ENCODE assay signal across 19 cellular contexts in the genomic region with DNA sequence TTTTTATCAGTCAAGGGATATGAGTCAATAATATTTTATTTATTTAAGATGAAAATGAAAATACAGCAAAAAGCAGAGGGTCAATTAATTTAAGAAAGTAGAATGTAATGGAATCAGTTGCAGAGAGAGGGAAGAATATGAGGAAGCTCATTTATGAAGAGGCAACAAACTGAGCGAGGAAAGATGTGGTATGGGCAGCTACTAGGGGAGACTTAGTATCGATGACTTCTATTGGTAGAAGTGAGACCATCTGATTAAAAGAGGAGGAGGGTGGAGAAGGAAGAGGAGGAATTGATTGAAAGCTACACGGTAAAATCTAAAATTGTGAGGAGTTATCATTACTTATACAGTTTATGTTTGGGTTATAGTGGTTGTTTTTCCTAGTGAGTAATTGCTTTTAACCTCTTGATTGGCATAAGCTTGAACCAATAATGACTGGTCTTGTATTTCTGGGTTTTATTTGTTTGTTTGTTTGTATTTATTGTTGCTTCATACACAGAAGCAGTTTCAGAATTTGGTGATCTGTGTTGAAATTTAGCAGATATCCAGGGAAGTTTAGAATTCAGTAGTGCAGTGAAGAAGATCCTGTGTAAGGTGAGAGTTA.
A peak's percentile ranks its signal among the peaks of the same experiment; 100 is the strongest.
DNase-seq lines count a peak whose midpoint lies in the region; ATAC-seq and TF ChIP-seq lines count a peak whose summit lies in the region.
"Had no signal": no experiment of that assay in that cellular context is flagged by ENCODE, and none has a peak within 500 bp of the region (broad histone marks: within the 10 kb centered on the region; RNA-seq: fewer than 3 reads in every experiment).

No MANE protein-coding gene starts in this region.

- H3K9me3 Mint-ChIP-seq in GM23338 (no peaks in the 10 kb centered on the region), neural progenitor cell (no peaks in the 10 kb centered on the region)
- H3K9me3 Mint-ChIP-seq: HFFc6; T-helper 1 cell treated with Interleukin-12 subunit alpha and Interleukin-12 subunit beta and Interleukin-4 antibody, amounts not matched to agents 30 μg/mL and 1 μg/mL, for 36 hours had no signal

- H3K27ac ChIP-seq in GM23338 (ENCODE audit: low read depth) (no peak overlapping the region), OCI-LY3 (ENCODE audit: low read length) (no peak overlapping the region), VCaP (no peak overlapping the region), neural progenitor cell (no peak overlapping the region), neuronal stem cell (replicated peaks; ENCODE audit: low read length) (no peak overlapping the region)
- H3K27ac ChIP-seq: SJSA1 had no signal

- WGBS in neuronal stem cell (ENCODE audit: extremely low coverage in 2 of 2, insufficient read length in 2 of 2, insufficient replicate concordance in 1 of 2), 2 donors: no CpG with 5 or more reads among the region's 3 CpGs

- H4K8ac ChIP-seq in neuronal stem cell (ENCODE audit: low read depth, low read length): no peak overlapping the region

- H3K9me2 ChIP-seq in GM23338 (ENCODE audit: insufficient read depth): no peaks in the 10 kb centered on the region

- no peaks in the 10 kb centered on the region for H3K27me3 ChIP-seq in GM23338 (ENCODE audit: insufficient read depth)
- no peaks in the 10 kb centered on the region for H3K27me3 ChIP-seq in OCI-LY3 (ENCODE audit: low read depth, low read length)
- H3K27me3 ChIP-seq in neural progenitor cell: no peaks in the 10 kb centered on the region
- H3K27me3 ChIP-seq in neuronal stem cell (ENCODE audit: control insufficient read depth in 3 of 3, insufficient read depth in 3 of 3, low read depth in 1 of 3, low read length in 3 of 3): no peaks in the 10 kb centered on the region
- H3K27me3 ChIP-seq in HAP-1 (ENCODE audit: low read depth): peaks cover 6% of the 10 kb centered on the region; the same call in 1 of the 2 replicates
- H3K27me3 ChIP-seq: SJSA1 had no signal

- no peaks in the 10 kb centered on the region for H3K4me1 ChIP-seq in GM23338 (ENCODE audit: insufficient read depth)
- peaks cover 4% of the 10 kb centered on the region; the same call in 1 of the 2 replicates for H3K4me1 ChIP-seq in OCI-LY3 (ENCODE audit: low read length)
- no peaks in the 10 kb centered on the region for H3K4me1 ChIP-seq in neural progenitor cell
- no peaks in the 10 kb centered on the region for H3K4me1 ChIP-seq in neuronal stem cell (ENCODE audit: control insufficient read depth in 2 of 2, insufficient read depth in 1 of 2, low read depth in 1 of 2, low read length in 2 of 2)
- no peaks in the 10 kb centered on the region for H3K4me1 ChIP-seq in HAP-1
- H3K4me1 ChIP-seq: SJSA1 had no signal

- H2AFZ ChIP-seq in GM23338 (0 out of 2 replicates have a peak overlapping the region, but pooled peaks have one; percentile 38), OCI-LY3 (ENCODE audit: low read depth, low read length) (peak overlapping the region; percentile 82), neural progenitor cell (replicated peaks) (peak overlapping the region; percentile 53), neuronal stem cell (ENCODE audit: low read length) (no peak overlapping the region)

- no peak overlapping the region for H2BK5ac ChIP-seq in neuronal stem cell (ENCODE audit: low read length)

- no peak overlapping the region for H2BK120ac ChIP-seq in neuronal stem cell (ENCODE audit: low read depth, low read length)

- no peaks in the 10 kb centered on the region for H4K20me1 ChIP-seq in GM23338 (replicated peaks; ENCODE audit: insufficient read depth)
- no peaks in the 10 kb centered on the region for H4K20me1 ChIP-seq in OCI-LY3 (ENCODE audit: insufficient read depth, low read length)
- H4K20me1 ChIP-seq in neural progenitor cell (ENCODE audit: low read depth): no peaks in the 10 kb centered on the region

- H3K79me2 ChIP-seq in GM23338 (replicated peaks; ENCODE audit: insufficient read depth): no peaks in the 10 kb centered on the region
- no peaks in the 10 kb centered on the region for H3K79me2 ChIP-seq in OCI-LY3 (ENCODE audit: low read length)
- no peaks in the 10 kb centered on the region for H3K79me2 ChIP-seq in neural progenitor cell (ENCODE audit: low read depth)

- H3K9ac ChIP-seq in OCI-LY3 (ENCODE audit: low read length): peak overlapping the region; percentile 42; the same call in 1 of the 2 replicates
- H3K9ac ChIP-seq in neural progenitor cell: no peak overlapping the region
- H3K9ac ChIP-seq in neuronal stem cell (ENCODE audit: low read depth, low read length, poor library complexity): no peak overlapping the region

- H3K4me3 ChIP-seq in GM23338 (no peak overlapping the region), OCI-LY3 (ENCODE audit: low read length) (peak overlapping the region; percentile 67), neural progenitor cell (no peak overlapping the region), neuronal stem cell (ENCODE audit: low read length in 2 of 2) (no peak overlapping the region), HAP-1 (no peak overlapping the region)
- H3K4me3 ChIP-seq: SJSA1 had no signal

- TF ChIP-seq CTCF in GM23338 (conservative IDR thresholded peaks at IDR 0.05; ENCODE audit: low read depth in 2 of 2) (no peak), OCI-LY3 (IDR thresholded peaks at IDR 0.05; ENCODE audit: low read depth, low read length) (no peak), VCaP (conservative IDR thresholded peaks at IDR 0.05) (0 out of 2 replicates have a peak, but pooled peaks have one; percentile 0), neural progenitor cell (IDR thresholded peaks at IDR 0.05) (no peak)

- no peak overlapping the region for H4K91ac ChIP-seq in neuronal stem cell (ENCODE audit: low read depth, low read length, poor library complexity)

- H3F3A ChIP-seq in GM23338 (replicated peaks; ENCODE audit: low read depth) (no peaks in the 10 kb centered on the region), neural progenitor cell (ENCODE audit: low read depth) (no peaks in the 10 kb centered on the region)

- no peaks in the 10 kb centered on the region for H3K27me3 Mint-ChIP-seq in GM23338 (ENCODE audit: insufficient read depth, low read depth, poor library complexity)
- H3K27me3 Mint-ChIP-seq in neural progenitor cell (ENCODE audit: insufficient read depth, low read depth): no peaks in the 10 kb centered on the region
- H3K27me3 Mint-ChIP-seq: CD4-positive, CD25-positive, alpha-beta regulatory T cell had no signal

- H3K23ac ChIP-seq in neuronal stem cell (ENCODE audit: low read depth, low read length, poor library complexity): no peak overlapping the region

- H2BK12ac ChIP-seq in neuronal stem cell (ENCODE audit: low read length): no peak overlapping the region

- no peak overlapping the region for H2AK5ac ChIP-seq in neuronal stem cell (ENCODE audit: low read depth, low read length)

- H3K36me3 Mint-ChIP-seq in GM23338 (ENCODE audit: low read depth): no peaks in the 10 kb centered on the region
- H3K36me3 Mint-ChIP-seq in neural progenitor cell: no peaks in the 10 kb centered on the region
- H3K36me3 Mint-ChIP-seq: CD4-positive, CD25-positive, alpha-beta regulatory T cell had no signal

- DNase-seq in GM23338 (ENCODE audit: low spot score) (peak; percentile 21), neural progenitor cell (ENCODE audit: low spot score) (no peak), germinal center (ENCODE audit: low spot score) (no peak), neuronal stem cell (ENCODE audit: low spot score) (no peak), HAP-1 (ENCODE audit: low spot score in 2 of 2) (no peak), Kasumi-1 (lab: John Stamatoyannopoulos, UW) (no peak)
- DNase-seq: CD4-positive, CD25-positive, alpha-beta regulatory T cell; DMS79 treated with DMSO at 0.1 percent for 48 hours; GOT3; HFFc6; NCI-H1694 treated with DMSO at 0.1 percent for 48 hours; NCI-H2081 treated with DMSO at 0.1 percent for 48 hours; NCI-H510A; NK-92 treated with Interleukin-12 subunit alpha and Interleukin-12 subunit beta, amount 100 ng/mL, for 24 hours had no signal

- H2BK15ac ChIP-seq in neuronal stem cell (ENCODE audit: low read length): no peak overlapping the region

- ATAC-seq in GM23338: no peak; the same call in 2 of the 3 replicates
- ATAC-seq: Right ventricle myocardium inferior had no signal

- H3K27ac Mint-ChIP-seq in GM23338 (no peak overlapping the region), neural progenitor cell (no peak overlapping the region)
- H3K27ac Mint-ChIP-seq: CD4-positive, CD25-positive, alpha-beta regulatory T cell; HFFc6; T-helper 1 cell treated with Interleukin-12 subunit alpha and Interleukin-12 subunit beta and Interleukin-4 antibody, amounts not matched to agents 30 μg/mL and 1 μg/mL, for 36 hours had no signal

- H3K9me3 ChIP-seq in OCI-LY3 (ENCODE audit: insufficient read depth, low read length) (no peaks in the 10 kb centered on the region), neural progenitor cell (ENCODE audit: low read depth) (no peaks in the 10 kb centered on the region), neuronal stem cell (replicated peaks in 1 of 2; ENCODE audit: control insufficient read depth in 2 of 2, insufficient read depth in 1 of 2, low read depth in 1 of 2, low read length in 2 of 2) (no peaks in the 10 kb centered on the region), HAP-1 (no peaks in the 10 kb centered on the region)
- H3K9me3 ChIP-seq: SJSA1 had no signal

- H3K14ac ChIP-seq in neuronal stem cell (ENCODE audit: low read length): no peak overlapping the region

- in situ Hi-C loops in HAP-1 (cut with MboI; ENCODE audit: low sequenced_read_pairs): loop anchor here (25.0 kb wide), 1 partner anchor 280 kb away; no protein-coding TSS in a partner anchor

- H3K36me3 ChIP-seq in GM23338 (ENCODE audit: insufficient read depth) (no peaks in the 10 kb centered on the region), OCI-LY3 (replicated peaks; ENCODE audit: low read depth, low read length) (no peaks in the 10 kb centered on the region), neural progenitor cell (no peaks in the 10 kb centered on the region), neuronal stem cell (replicated peaks in 1 of 2; ENCODE audit: control insufficient read depth in 2 of 2, insufficient read depth in 2 of 2, low read length in 2 of 2) (no peaks in the 10 kb centered on the region), HAP-1 (replicated peaks) (no peaks in the 10 kb centered on the region)
- H3K36me3 ChIP-seq: SJSA1 had no signal

- H3K4me1 Mint-ChIP-seq in GM23338: no peaks in the 10 kb centered on the region
- H3K4me1 Mint-ChIP-seq in neural progenitor cell: no peaks in the 10 kb centered on the region
- H3K4me1 Mint-ChIP-seq: CD4-positive, CD25-positive, alpha-beta regulatory T cell had no signal

- no peak overlapping the region for H3K4ac ChIP-seq in neuronal stem cell (ENCODE audit: low read length)

- no peak overlapping the region for H3K18ac ChIP-seq in neuronal stem cell (ENCODE audit: low read length)

- H3K4me2 ChIP-seq in GM23338 (no peak overlapping the region), OCI-LY3 (ENCODE audit: low read length) (peak overlapping the region; percentile 70), neural progenitor cell (no peak overlapping the region), neuronal stem cell (ENCODE audit: insufficient read depth, low read length, poor library complexity, severe bottlenecking) (no peak overlapping the region)

- H3K4me3 Mint-ChIP-seq in GM23338: no peak overlapping the region
- H3K4me3 Mint-ChIP-seq in neural progenitor cell: no peak overlapping the region
- H3K4me3 Mint-ChIP-seq: CD4-positive, CD25-positive, alpha-beta regulatory T cell; HFFc6; T-helper 1 cell treated with Interleukin-12 subunit alpha and Interleukin-12 subunit beta and Interleukin-4 antibody, amounts not matched to agents 30 μg/mL and 1 μg/mL, for 36 hours had no signal

- H3K79me1 ChIP-seq in neuronal stem cell (ENCODE audit: low read depth, low read length): no peaks in the 10 kb centered on the region
